ENCODE assay signal across 8 cellular contexts in genomic region chr3:65732060-65732933, GRCh38.
DNase-seq lines count a peak whose midpoint lies in the region; ATAC-seq and TF ChIP-seq lines count a peak whose summit lies in the region.

No MANE protein-coding gene starts in this region.

- 27 to 34% (median 32%) methylated on average over 6 of the region's 6 CpGs for WGBS in spleen, 5 donors

- H3K27ac ChIP-seq in spleen = no peak overlapping the region

- in situ Hi-C loops in astrocyte of the cerebellum (cut with HindIII; ENCODE audit: low sequenced_read_pairs) = no loop called here

- intact Hi-C loops in spleen (cut with DNase I; ENCODE audit: low total_unique reads) = loop anchor here (10.0 kb wide), 1 partner anchor 297 kb away; no protein-coding TSS in a partner anchor

- H3K4me3 ChIP-seq in astrocyte of the cerebellum (ENCODE audit: low read depth, low read length) (no peak overlapping the region), spleen (no peak overlapping the region)

- TF ChIP-seq CTCF in astrocyte of the cerebellum (IDR thresholded peaks at IDR 0.05; ENCODE audit: low read depth, low read length, missing control alignments) (peak; percentile 81), spleen (IDR thresholded peaks at IDR 0.05 in 8 of 11, conservative IDR thresholded peaks at IDR 0.05 in 3 of 11) (peak in 10 of 11 experiments; percentile 25 to 75 (median 58))

- no peak for TF ChIP-seq POLR2A in spleen (IDR thresholded peaks at IDR 0.05)

- no peaks in the 10 kb centered on the region for H3K9me3 ChIP-seq in spleen

- H3K27me3 ChIP-seq in spleen (replicated peaks in 1 of 7) = no peaks in the 10 kb centered on the region

- peak; percentile 98 for ATAC-seq in HG03066 (IDR thresholded peaks at IDR 0.05; ENCODE audit: low read depth, unreplicated experiment)

- no peaks in the 10 kb centered on the region for H3K36me3 ChIP-seq in spleen

- DNase-seq in DMS114 treated with DMSO at 0.1 percent for 48 hours (lab: John Stamatoyannopoulos, UW; ENCODE audit: unreplicated experiment) (peak; percentile 8), GM19238 (ENCODE audit: insufficient read length, low spot score) (peak; percentile 19), NCI-H2227 (lab: John Stamatoyannopoulos, UW; ENCODE audit: unreplicated experiment) (peak; percentile 70), astrocyte of the cerebellum (ENCODE audit: low read depth) (peak; percentile 55), iPS DF 4.7 (ENCODE audit: extremely low read depth, low spot score) (peak; percentile 78), spleen (no peak)
- DNase-seq in NK-92 treated with Interleukin-12 subunit alpha and Interleukin-12 subunit beta, amount 100 ng/mL, for 24 hours (lab: John Stamatoyannopoulos, UW) = no peak

- peaks cover 0 to 28% (median 22%) of the 10 kb centered on the region in 6 donors for H3K4me1 ChIP-seq in spleen

Comparison
In these comparisons a context has a peak if more than half of its experiments do, and no peak if none do; other contexts are left out.
1. DNase-seq: peak in DMS114 treated with DMSO at 0.1 percent for 48 hours (single experiment), GM19238 (single experiment), NCI-H2227 (single experiment), astrocyte of the cerebellum (single experiment) and iPS DF 4.7 (single experiment); none in spleen (single experiment) and NK-92 treated with Interleukin-12 subunit alpha and Interleukin-12 subunit beta, amount 100 ng/mL, for 24 hours (single experiment).